1 cellular context compared by ENCODE assay signal in genomic region chr11:117809236-117810055, GRCh38.
TF ChIP-seq lines count a peak whose summit lies in the region.

No MANE protein-coding gene starts in this region.

TF ChIP-seq in K562, 482 proteins besides CTCF, POLR2A, EP300 and RAD21 (continued from another document and continues in another):
- TF ChIP-seq, protein P1, sequence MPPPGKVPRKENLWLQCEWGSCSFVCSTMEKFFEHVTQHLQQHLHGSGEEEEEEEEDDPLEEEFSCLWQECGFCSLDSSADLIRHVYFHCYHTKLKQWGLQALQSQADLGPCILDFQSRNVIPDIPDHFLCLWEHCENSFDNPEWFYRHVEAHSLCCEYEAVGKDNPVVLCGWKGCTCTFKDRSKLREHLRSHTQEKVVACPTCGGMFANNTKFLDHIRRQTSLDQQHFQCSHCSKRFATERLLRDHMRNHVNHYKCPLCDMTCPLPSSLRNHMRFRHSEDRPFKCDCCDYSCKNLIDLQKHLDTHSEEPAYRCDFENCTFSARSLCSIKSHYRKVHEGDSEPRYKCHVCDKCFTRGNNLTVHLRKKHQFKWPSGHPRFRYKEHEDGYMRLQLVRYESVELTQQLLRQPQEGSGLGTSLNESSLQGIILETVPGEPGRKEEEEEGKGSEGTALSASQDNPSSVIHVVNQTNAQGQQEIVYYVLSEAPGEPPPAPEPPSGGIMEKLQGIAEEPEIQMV (tag; conservative IDR thresholded peaks at IDR 0.05; ENCODE audit: low read depth): peak; percentile 94
- TF ChIP-seq NCOA4 (IDR thresholded peaks at IDR 0.05; ENCODE audit: partially characterized antibody) (peak; percentile 62), CTBP1 (IDR thresholded peaks at IDR 0.05; ENCODE audit: borderline replicate concordance) (peak; percentile 86; the same call in 1 of the 2 replicates), ZBTB2 (IDR thresholded peaks at IDR 0.05) (peak; percentile 76), DNMT1 (IDR thresholded peaks at IDR 0.05) (0 out of 2 replicates have a peak, but pooled peaks have one; percentile 52), CC2D1A (IDR thresholded peaks at IDR 0.05) (peak; percentile 44; the same call in 1 of the 2 replicates), TRIM24 (IDR thresholded peaks at IDR 0.05) (peak; percentile 26 to 42; a peak in 1 of 4 replicates), SP1 (CRISPR knock-in tag; IDR thresholded peaks at IDR 0.05) (peak; percentile 50; the same call in 1 of the 2 replicates), TRIM25 (IDR thresholded peaks at IDR 0.05; ENCODE audit: borderline replicate concordance) (peak; percentile 89; the same call in 1 of the 2 replicates), ZNF316 (IDR thresholded peaks at IDR 0.05) (0 out of 2 replicates have a peak, but pooled peaks have one; percentile 17), UBTF (IDR thresholded peaks at IDR 0.05; ENCODE audit: borderline replicate concordance in 1 of 2, low read depth in 2 of 2, low read length in 2 of 2) (0 out of 4 replicates have a peak, but pooled peaks of 1 of the 2 experiments have one; percentile 57), MCM7 (IDR thresholded peaks at IDR 0.05) (peak in 1 of 2 experiments; percentile 86; a peak in 1 of 4 replicates), MIER1 (IDR thresholded peaks at IDR 0.05; ENCODE audit: low read depth) (peak; percentile 50; the same call in 1 of the 2 replicates), ZNF280A (IDR thresholded peaks at IDR 0.05; ENCODE audit: low read depth, partially characterized antibody) (peak; percentile 37), NFIC (IDR thresholded peaks at IDR 0.05) (peak; percentile 10; the same call in 1 of the 2 replicates), BRD9 (IDR thresholded peaks at IDR 0.05; ENCODE audit: low read depth, partially characterized antibody) (peak; percentile 69), PHF20 (IDR thresholded peaks at IDR 0.05; ENCODE audit: partially characterized antibody) (peak; percentile 42), NUFIP1 (IDR thresholded peaks at IDR 0.05; ENCODE audit: partially characterized antibody) (peak; percentile 37), ARID1B (IDR thresholded peaks at IDR 0.05) (0 out of 2 replicates have a peak, but pooled peaks have one; percentile 15), DIDO1 (tag; IDR thresholded peaks at IDR 0.05; ENCODE audit: low read depth) (peak; percentile 47; the same call in 1 of the 2 replicates), TOE1 (IDR thresholded peaks at IDR 0.05; ENCODE audit: borderline replicate concordance) (peak; percentile 85), TOE1 (CRISPR knock-in tag; IDR thresholded peaks at IDR 0.05; ENCODE audit: borderline replicate concordance, low read depth) (no peak), BCLAF1 (IDR thresholded peaks at IDR 0.05; ENCODE audit: borderline replicate concordance in 1 of 2, control insufficient read depth in 1 of 2, low read depth in 2 of 2, low read length in 1 of 2) (peak in 1 of 2 experiments; percentile 63; a peak in 1 of 4 replicates), EGR1 (conservative IDR thresholded peaks at IDR 0.05) (peak; percentile 97), THRAP3 (IDR thresholded peaks at IDR 0.05; ENCODE audit: borderline replicate concordance) (peak; percentile 89), CHCHD3 (CRISPR knock-in tag; IDR thresholded peaks at IDR 0.05) (no peak), ARNT (IDR thresholded peaks at IDR 0.05) (peak; percentile 21 to 64; a peak in 1 of 4 replicates), RB1 (IDR thresholded peaks at IDR 0.05; ENCODE audit: low read depth) (peak; percentile 38; the same call in 1 of the 2 replicates), SRF (CRISPR knock-in tag; IDR thresholded peaks at IDR 0.05) (peak in 1 of 2 experiments; percentile 82; a peak in 1 of 4 replicates), KHSRP (IDR thresholded peaks at IDR 0.05) (0 out of 2 replicates have a peak, but pooled peaks have one; percentile 17), MYNN (IDR thresholded peaks at IDR 0.05) (peak; percentile 88), MYNN (CRISPR knock-in tag; IDR thresholded peaks at IDR 0.05) (no peak), HBP1 (CRISPR knock-in tag; IDR thresholded peaks at IDR 0.05) (peak; percentile 95), DACH1 (IDR thresholded peaks at IDR 0.05; ENCODE audit: partially characterized antibody) (peak; percentile 18)
- TF ChIP-seq, protein P2, sequence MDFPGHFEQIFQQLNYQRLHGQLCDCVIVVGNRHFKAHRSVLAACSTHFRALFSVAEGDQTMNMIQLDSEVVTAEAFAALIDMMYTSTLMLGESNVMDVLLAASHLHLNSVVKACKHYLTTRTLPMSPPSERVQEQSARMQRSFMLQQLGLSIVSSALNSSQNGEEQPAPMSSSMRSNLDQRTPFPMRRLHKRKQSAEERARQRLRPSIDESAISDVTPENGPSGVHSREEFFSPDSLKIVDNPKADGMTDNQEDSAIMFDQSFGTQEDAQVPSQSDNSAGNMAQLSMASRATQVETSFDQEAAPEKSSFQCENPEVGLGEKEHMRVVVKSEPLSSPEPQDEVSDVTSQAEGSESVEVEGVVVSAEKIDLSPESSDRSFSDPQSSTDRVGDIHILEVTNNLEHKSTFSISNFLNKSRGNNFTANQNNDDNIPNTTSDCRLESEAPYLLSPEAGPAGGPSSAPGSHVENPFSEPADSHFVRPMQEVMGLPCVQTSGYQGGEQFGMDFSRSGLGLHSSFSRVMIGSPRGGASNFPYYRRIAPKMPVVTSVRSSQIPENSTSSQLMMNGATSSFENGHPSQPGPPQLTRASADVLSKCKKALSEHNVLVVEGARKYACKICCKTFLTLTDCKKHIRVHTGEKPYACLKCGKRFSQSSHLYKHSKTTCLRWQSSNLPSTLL (IDR thresholded peaks at IDR 0.05): peak; percentile 71; the same call in 1 of the 2 replicates
- TF ChIP-seq, protein P3, sequence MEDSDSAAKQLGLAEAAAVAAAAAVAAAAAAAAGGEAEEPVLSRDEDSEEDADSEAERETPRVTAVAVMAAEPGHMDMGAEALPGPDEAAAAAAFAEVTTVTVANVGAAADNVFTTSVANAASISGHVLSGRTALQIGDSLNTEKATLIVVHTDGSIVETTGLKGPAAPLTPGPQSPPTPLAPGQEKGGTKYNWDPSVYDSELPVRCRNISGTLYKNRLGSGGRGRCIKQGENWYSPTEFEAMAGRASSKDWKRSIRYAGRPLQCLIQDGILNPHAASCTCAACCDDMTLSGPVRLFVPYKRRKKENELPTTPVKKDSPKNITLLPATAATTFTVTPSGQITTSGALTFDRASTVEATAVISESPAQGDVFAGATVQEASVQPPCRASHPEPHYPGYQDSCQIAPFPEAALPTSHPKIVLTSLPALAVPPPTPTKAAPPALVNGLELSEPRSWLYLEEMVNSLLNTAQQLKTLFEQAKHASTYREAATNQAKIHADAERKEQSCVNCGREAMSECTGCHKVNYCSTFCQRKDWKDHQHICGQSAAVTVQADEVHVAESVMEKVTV (CRISPR knock-in tag; IDR thresholded peaks at IDR 0.05): peak; percentile 13; the same call in 1 of the 2 replicates
- TF ChIP-seq, protein P4, sequence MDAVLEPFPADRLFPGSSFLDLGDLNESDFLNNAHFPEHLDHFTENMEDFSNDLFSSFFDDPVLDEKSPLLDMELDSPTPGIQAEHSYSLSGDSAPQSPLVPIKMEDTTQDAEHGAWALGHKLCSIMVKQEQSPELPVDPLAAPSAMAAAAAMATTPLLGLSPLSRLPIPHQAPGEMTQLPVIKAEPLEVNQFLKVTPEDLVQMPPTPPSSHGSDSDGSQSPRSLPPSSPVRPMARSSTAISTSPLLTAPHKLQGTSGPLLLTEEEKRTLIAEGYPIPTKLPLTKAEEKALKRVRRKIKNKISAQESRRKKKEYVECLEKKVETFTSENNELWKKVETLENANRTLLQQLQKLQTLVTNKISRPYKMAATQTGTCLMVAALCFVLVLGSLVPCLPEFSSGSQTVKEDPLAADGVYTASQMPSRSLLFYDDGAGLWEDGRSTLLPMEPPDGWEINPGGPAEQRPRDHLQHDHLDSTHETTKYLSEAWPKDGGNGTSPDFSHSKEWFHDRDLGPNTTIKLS (IDR thresholded peaks at IDR 0.05; ENCODE audit: borderline replicate concordance, low read depth): no peak
